1 cellular context compared by ENCODE assay signal in genomic region chr5:36571643-36572042, GRCh38.
TF ChIP-seq lines count a peak whose summit lies in the region.

No MANE protein-coding gene starts in this region.

TF ChIP-seq in GM23338, 12 proteins besides CTCF, POLR2A, EP300 and RAD21 (continued from another document):
- TF ChIP-seq ZNF462 (CRISPR knock-in tag; IDR thresholded peaks at IDR 0.05) = no peak
- no peak for TF ChIP-seq ZNF114 (CRISPR knock-in tag; IDR thresholded peaks at IDR 0.05)
- no peak for TF ChIP-seq ZNF331 (CRISPR knock-in tag; IDR thresholded peaks at IDR 0.05; ENCODE audit: low read depth)
- TF ChIP-seq POLR2AphosphoS5 (IDR thresholded peaks at IDR 0.05; ENCODE audit: low read depth) = no peak
- TF ChIP-seq CREB1 (CRISPR knock-in tag; IDR thresholded peaks at IDR 0.05; ENCODE audit: low read depth) = no peak
- TF ChIP-seq REST (IDR thresholded peaks at IDR 0.05; ENCODE audit: unreplicated experiment) = no peak
- TF ChIP-seq EZH2phosphoT487 (IDR thresholded peaks at IDR 0.05; ENCODE audit: unreplicated experiment) = no peak
- TF ChIP-seq ETS1 (IDR thresholded peaks at IDR 0.05) = no peak
- no peak for TF ChIP-seq STAT1 (IDR thresholded peaks at IDR 0.05; ENCODE audit: unreplicated experiment)
- no peak for TF ChIP-seq JUNB (IDR thresholded peaks at IDR 0.05; ENCODE audit: unreplicated experiment)
- no peak for TF ChIP-seq EZH2 (IDR thresholded peaks at IDR 0.05; ENCODE audit: low read depth, unreplicated experiment)
